28 cellular contexts compared by ENCODE assay signal in the genomic region with DNA sequence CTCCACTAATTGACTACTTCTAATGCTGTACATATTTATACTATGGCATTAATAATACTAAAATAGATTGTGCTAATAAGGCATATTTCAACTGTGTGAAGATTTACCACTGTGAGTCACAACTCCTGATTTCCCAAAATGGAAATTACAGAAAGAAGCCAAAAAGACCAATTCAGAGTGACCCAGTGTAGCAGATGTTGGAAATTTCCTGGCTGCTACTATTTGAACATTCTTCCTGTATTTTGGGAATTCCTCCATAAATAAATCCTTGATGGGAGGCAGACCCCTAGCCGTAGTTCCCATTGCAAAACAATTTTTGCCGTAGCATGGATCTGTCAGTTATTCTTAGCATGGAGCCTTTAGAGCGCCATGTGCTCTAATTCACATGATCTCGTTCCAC.
"Had no signal": no experiment of that assay in that cellular context is flagged by ENCODE, and none has a peak within 500 bp of the region (broad histone marks: within the 10 kb centered on the region; RNA-seq: fewer than 3 reads in every experiment).

No MANE protein-coding gene starts in this region.

- ATAC-seq: activated CD8-positive, alpha-beta T cell treated with anti-CD3 and anti-CD28 coated beads for 36 hours; activated T-cell treated with anti-CD3 and anti-CD28 coated beads, Interleukin-2, amount 50 U/mL, for 72 hours; activated T-helper 17 cell treated with anti-CD3 and anti-CD28 coated beads, Interleukin-2, amount 50 U/mL, for 72 hours; Panc1 had no signal

- H3K27ac ChIP-seq: SJCRH30, SK-N-MC had no signal

- H3K9me3 ChIP-seq: MG63, SJCRH30 had no signal

- H3K9me3 Mint-ChIP-seq: activated CD8-positive, alpha-beta T cell treated with anti-CD3 and anti-CD28 coated beads for 36 hours; activated naive CD8-positive, alpha-beta T cell treated with anti-CD3 and anti-CD28 coated beads, Interleukin-2, amount 10 ng/mL, durations not matched to agents 7 days and 5 days; activated T-helper 17 cell treated with anti-CD3 and anti-CD28 coated beads, Interleukin-2, amount 50 U/mL, for 72 hours had no signal

- DNase-seq: activated CD4-positive, alpha-beta T cell treated with anti-CD3 and anti-CD28 coated beads, Interleukin-2, amount 10 ng/mL, durations not matched to agents 24 days and 14 days; activated CD4-positive, alpha-beta T cell treated with anti-CD3 and anti-CD28 coated beads, Interleukin-2, amount 50 U/mL, for 4 hours; activated CD8-positive, alpha-beta T cell treated with anti-CD3 and anti-CD28 coated beads for 36 hours; activated effector memory CD4-positive, alpha-beta T cell treated with anti-CD3 and anti-CD28 coated beads, Interleukin-2, amount 50 U/mL, for 16 hours; activated naive CD4-positive, alpha-beta T cell; activated naive CD4-positive, alpha-beta T cell treated with anti-CD3 and anti-CD28 coated beads, Interleukin-2, amount 50 U/mL, for 16 hours; activated naive CD8-positive, alpha-beta T cell treated with anti-CD3 and anti-CD28 coated beads, Interleukin-2, amount 10 ng/mL, durations not matched to agents 7 days and 5 days; activated T-cell treated with anti-CD3 and anti-CD28 coated beads, Interleukin-2, amount 50 U/mL, for 1 hour; activated T-cell treated with anti-CD3 and anti-CD28 coated beads, Interleukin-2, amount 50 U/mL, for 72 hours; amygdala; Kasumi-1; KG1; MG63; NCI-H1048; NCI-H1105 treated with DMSO at 0.1 percent for 48 hours; NCI-H1436; NCI-H1694; NCI-H1930; NCI-H2081 treated with DMSO at 0.1 percent for 48 hours; NCI-H345; NCI-H524 treated with DMSO at 0.1 percent for 48 hours; SHP77; SJCRH30; T1000 had no signal

- H3K4me3 ChIP-seq: MG63, SJCRH30, SK-N-MC had no signal

- H3K36me3 ChIP-seq: MG63, SJCRH30 had no signal

- H3K27ac Mint-ChIP-seq: activated CD4-positive, alpha-beta T cell treated with anti-CD3 and anti-CD28 coated beads, Interleukin-2, amount 10 ng/mL, durations not matched to agents 24 days and 14 days; activated CD8-positive, alpha-beta T cell treated with anti-CD3 and anti-CD28 coated beads for 36 hours; activated naive CD8-positive, alpha-beta T cell treated with anti-CD3 and anti-CD28 coated beads, Interleukin-2, amount 10 ng/mL, durations not matched to agents 7 days and 5 days; activated T-cell treated with anti-CD3 and anti-CD28 coated beads, Interleukin-2, amount 50 U/mL, for 72 hours; activated T-helper 17 cell treated with anti-CD3 and anti-CD28 coated beads, Interleukin-2, amount 50 U/mL, for 72 hours; brain had no signal

- H3K27me3 ChIP-seq: MG63 had no signal

- H3K36me3 Mint-ChIP-seq: activated naive CD8-positive, alpha-beta T cell treated with anti-CD3 and anti-CD28 coated beads, Interleukin-2, amount 10 ng/mL, durations not matched to agents 7 days and 5 days; brain had no signal
